ENCODE assay signal across 8 cellular contexts in genomic region chr5:122076669-122077450, GRCh38. TPM values are rescaled to one million over a fixed set of nuclear protein-coding genes. Genes with fewer than 3 reads are reported as not detected.
DNase-seq lines count a peak whose midpoint lies in the region; ATAC-seq and TF ChIP-seq lines count a peak whose summit lies in the region.

No MANE protein-coding gene starts in this region.

- H3K4me1 Mint-ChIP-seq in H9, result peaks cover 26 to 30% of the 10 kb centered on the region in 2 experiments
- peaks cover 17% of the 10 kb centered on the region for H3K4me1 Mint-ChIP-seq in activated CD4-positive, alpha-beta memory T cell treated with anti-CD3 and anti-CD28 coated beads for 36 hours (ENCODE audit: low read depth)

- H3K9me3 ChIP-seq in ES-I3 (ENCODE audit: control insufficient read depth, insufficient read depth, low read length), result no peaks in the 10 kb centered on the region
- no peaks in the 10 kb centered on the region for H3K9me3 ChIP-seq in H9 (ENCODE audit: control insufficient read depth, low read depth, low read length)
- H3K9me3 ChIP-seq in esophagus squamous epithelium, result no peaks in the 10 kb centered on the region
- H3K9me3 ChIP-seq in mucosa of rectum (ENCODE audit: control insufficient read depth in 2 of 2, low read length in 2 of 2), result no peaks in the 10 kb centered on the region
- no peaks in the 10 kb centered on the region for H3K9me3 ChIP-seq in subcutaneous abdominal adipose tissue (ENCODE audit: control insufficient read depth in 5 of 5, low read length in 5 of 5)

- H3K23ac ChIP-seq in H9 (ENCODE audit: insufficient read length, low read depth, low read length), result no peak overlapping the region

- H3T11ph ChIP-seq in H9 (ENCODE audit: low read length), result no peak overlapping the region

- POLR2A ChIA-PET in activated CD4-positive, alpha-beta memory T cell treated with anti-CD3 and anti-CD28 coated beads for 36 hours (lab: Charles Lee), result no interaction called here

- H3K79me1 ChIP-seq in H9 (ENCODE audit: insufficient read depth, low read depth, low read length, poor library complexity, severe bottlenecking), result no peaks in the 10 kb centered on the region

- peak overlapping the region; percentile 50 to 74 (median 54) for H3K4me3 ChIP-seq in esophagus squamous epithelium
- peak overlapping the region; percentile 71 to 76 for H3K4me3 ChIP-seq in mucosa of rectum (ENCODE audit: low read length in 2 of 2)
- H3K4me3 ChIP-seq in subcutaneous abdominal adipose tissue (ENCODE audit: low read depth in 1 of 5, low read length in 5 of 5), result peak overlapping the region; percentile 65 to 94 (median 88)

- intact Hi-C loops in activated CD4-positive, alpha-beta memory T cell treated with anti-CD3 and anti-CD28 coated beads for 36 hours (cut with micrococcal nuclease), result loop anchor here (1.0 kb wide), 1 partner anchor 116 kb away; the partner anchor contains the start of gene SRFBP1
- intact Hi-C loops in esophagus squamous epithelium (cut with DNase I), result no loop called here

- H2BK15ac ChIP-seq in H9 (ENCODE audit: low read depth, low read length), result no peak overlapping the region

- ATAC-seq in GM18873 (IDR thresholded peaks at IDR 0.05; ENCODE audit: low FRiP score, unreplicated experiment), result no peak

- H3K23me2 ChIP-seq in H9 (ENCODE audit: insufficient read length, low read depth, low read length, poor library complexity, severe bottlenecking), result peaks cover 17% of the 10 kb centered on the region

- no CpG with 5 or more reads among the region's 48 CpGs for WGBS in H9 (ENCODE audit: extremely low coverage, insufficient read length, low lambda C conversion rate)
- WGBS in esophagus squamous epithelium, 2 donors, result 1 to 5% methylated on average over 7 to 31 of the region's 48 CpGs

- H3K9ac ChIP-seq in ES-I3 (ENCODE audit: low read depth, low read length) (peak overlapping the region; percentile 81), H9 (ENCODE audit: extremely low read depth, insufficient read length, low read length) (no peak overlapping the region), mucosa of rectum (ENCODE audit: low read depth in 1 of 2, low read length in 2 of 2) (peak overlapping the region; percentile 17 to 69), subcutaneous abdominal adipose tissue (ENCODE audit: low read length in 5 of 5) (peak overlapping the region; percentile 23 to 81 (median 71))

- no peak overlapping the region for H2AFZ ChIP-seq in H9 (ENCODE audit: low read length)

- peaks cover 48% of the 10 kb centered on the region for H3K27me3 Mint-ChIP-seq in H9 (ENCODE audit: low read depth)
- peaks cover 48% of the 10 kb centered on the region for H3K27me3 Mint-ChIP-seq in activated CD4-positive, alpha-beta memory T cell treated with anti-CD3 and anti-CD28 coated beads for 36 hours

- no peaks in the 10 kb centered on the region; a peak in 1 of 7 replicates for H3K36me3 Mint-ChIP-seq in H9 (ENCODE audit: insufficient read depth in 1 of 3, low read depth in 3 of 3)
- H3K36me3 Mint-ChIP-seq in activated CD4-positive, alpha-beta memory T cell treated with anti-CD3 and anti-CD28 coated beads for 36 hours, result no peaks in the 10 kb centered on the region

- H3K27me3 ChIP-seq in H9 (ENCODE audit: insufficient read depth, low read length) (peaks cover 15% of the 10 kb centered on the region; the same call in 1 of the 2 replicates), esophagus squamous epithelium (peaks cover 0 to 20% (median 0%) of the 10 kb centered on the region in 4 donors), mucosa of rectum (ENCODE audit: control insufficient read depth in 2 of 2, insufficient read depth in 2 of 2, low read length in 2 of 2) (peaks cover 5 to 12% of the 10 kb centered on the region in 2 donors), subcutaneous abdominal adipose tissue (ENCODE audit: control insufficient read depth in 5 of 5, insufficient read depth in 4 of 5, low read length in 5 of 5) (no peaks in the 10 kb centered on the region)

- peak overlapping the region; percentile 64 for H3K4me2 ChIP-seq in H9 (ENCODE audit: insufficient read depth, insufficient read length, low read length)

- H2BK20ac ChIP-seq in H9 (ENCODE audit: low read depth, low read length, poor library complexity, severe bottlenecking), result no peak overlapping the region

- no peak overlapping the region for H2BK12ac ChIP-seq in H9 (ENCODE audit: insufficient read length, low read depth, low read length)

- H4K91ac ChIP-seq in H9 (ENCODE audit: insufficient read length, low read depth, low read length), result no peak overlapping the region

- H3K36me3 ChIP-seq in ES-I3 (ENCODE audit: insufficient read depth, low read length) (no peaks in the 10 kb centered on the region), esophagus squamous epithelium (peaks cover 0 to 17% (median 0%) of the 10 kb centered on the region in 3 donors), mucosa of rectum (ENCODE audit: control insufficient read depth in 2 of 2, insufficient read depth in 2 of 2, low read length in 2 of 2) (no peaks in the 10 kb centered on the region), subcutaneous abdominal adipose tissue (ENCODE audit: control insufficient read depth in 5 of 5, insufficient read depth in 5 of 5, low read length in 5 of 5) (peaks cover 6 to 17% (median 16%) of the 10 kb centered on the region in 5 donors)

- peak; percentile 94 for TF ChIP-seq CTCF in H9 (conservative IDR thresholded peaks at IDR 0.05)
- peak; percentile 30 to 82 (median 61) for TF ChIP-seq CTCF in esophagus squamous epithelium (IDR thresholded peaks at IDR 0.05)

- H3K4me1 ChIP-seq in ES-I3 (ENCODE audit: insufficient read depth, low read length), result peaks cover 4% of the 10 kb centered on the region; the same call in 1 of the 2 replicates
- H3K4me1 ChIP-seq in H9 (ENCODE audit: insufficient read depth, low read length), result no peaks in the 10 kb centered on the region
- H3K4me1 ChIP-seq in esophagus squamous epithelium, result peaks cover 0 to 34% (median 6%) of the 10 kb centered on the region in 3 donors
- peaks cover 16 to 17% of the 10 kb centered on the region in 2 donors for H3K4me1 ChIP-seq in mucosa of rectum (ENCODE audit: control insufficient read depth in 2 of 2, insufficient read depth in 2 of 2, low read length in 2 of 2)
- H3K4me1 ChIP-seq in subcutaneous abdominal adipose tissue (ENCODE audit: control insufficient read depth in 5 of 5, insufficient read depth in 5 of 5, low read length in 5 of 5), result peaks cover 0 to 42% (median 34%) of the 10 kb centered on the region in 5 donors

- no peak overlapping the region for H4K8ac ChIP-seq in H9 (replicated peaks; ENCODE audit: insufficient read length, low read depth, low read length)

- H3K4me3 Mint-ChIP-seq in H9, result peak overlapping the region; percentile 73 to 82
- H3K4me3 Mint-ChIP-seq in activated CD4-positive, alpha-beta memory T cell treated with anti-CD3 and anti-CD28 coated beads for 36 hours, result peak overlapping the region; percentile 60

- no peak overlapping the region for H3K4ac ChIP-seq in H9 (ENCODE audit: low read depth, low read length)

- no peak overlapping the region for H3K14ac ChIP-seq in H9 (ENCODE audit: insufficient read depth, low read length)

- no peak overlapping the region for H2AK5ac ChIP-seq in H9 (ENCODE audit: insufficient read length, low read length)

- H2BK120ac ChIP-seq in H9 (ENCODE audit: low read depth, low read length, poor library complexity, severe bottlenecking), result no peak overlapping the region

- H2BK5ac ChIP-seq in H9 (ENCODE audit: insufficient read length, low read length), result no peak overlapping the region

- H3K27ac ChIP-seq in H9 (ENCODE audit: insufficient read length, low read depth, low read length) (no peak overlapping the region), esophagus squamous epithelium (peak overlapping the region; percentile 19 to 80 (median 54)), mucosa of rectum (ENCODE audit: low read depth in 2 of 2, low read length in 2 of 2) (peak overlapping the region in 1 of 2 donors; percentile 21), subcutaneous abdominal adipose tissue (ENCODE audit: low read depth, low read length) (peak overlapping the region; percentile 78)

- H3K56ac ChIP-seq in H9 (ENCODE audit: insufficient read length, low read depth, low read length), result no peak overlapping the region

- H4K20me1 ChIP-seq in H9 (ENCODE audit: control insufficient read depth, insufficient read depth, insufficient read length), result no peaks in the 10 kb centered on the region

- no peak for TF ChIP-seq POLR2A in esophagus squamous epithelium (IDR thresholded peaks at IDR 0.05)

- H3K18ac ChIP-seq in H9 (ENCODE audit: insufficient read length, low read depth, low read length), result no peak overlapping the region

- DNase-seq in H9 (peak; percentile 88), NCI-H2107 (lab: John Stamatoyannopoulos, UW) (peak; percentile 41), esophagus squamous epithelium (lab: John Stamatoyannopoulos, UW) (no peak)
- peak; percentile 72 for DNase-seq in activated CD4-positive, alpha-beta memory T cell treated with anti-CD3 and anti-CD28 coated beads for 36 hours

- no peaks in the 10 kb centered on the region for H3K9me3 Mint-ChIP-seq in H9
- no peaks in the 10 kb centered on the region for H3K9me3 Mint-ChIP-seq in activated CD4-positive, alpha-beta memory T cell treated with anti-CD3 and anti-CD28 coated beads for 36 hours

- H4K5ac ChIP-seq in H9 (ENCODE audit: insufficient read length, low read depth, low read length), result no peak overlapping the region

- no peak overlapping the region for H3K27ac Mint-ChIP-seq in H9
- no peak overlapping the region for H3K27ac Mint-ChIP-seq in activated CD4-positive, alpha-beta memory T cell treated with anti-CD3 and anti-CD28 coated beads for 36 hours

- H3K79me2 ChIP-seq in H9 (ENCODE audit: insufficient read depth, low read length), result peaks cover 2% of the 10 kb centered on the region; the same call in 1 of the 2 replicates

- CTCF ChIA-PET in activated CD4-positive, alpha-beta memory T cell treated with anti-CD3 and anti-CD28 coated beads for 36 hours (lab: Charles Lee), result no interaction called here

RNA-seq across cellular contexts. Expression of gene LOX, which starts 1.2 kb away (rescaled TPM):
- total RNA-seq in H9 (2021) (0.61 and 0.79 TPM in 2 replicates), esophagus squamous epithelium (1 to 10 TPM; 1.4 to 9.9 (median 6.6) TPM)
- not detected for total RNA-seq in activated CD4-positive, alpha-beta memory T cell treated with anti-CD3 and anti-CD28 coated beads for 36 hours

RNA-seq across cellular contexts. Expression of gene ZNF474, which starts 52.5 kb away (rescaled TPM):
- not detected in 2 replicates for total RNA-seq in H9 (2021)
- not detected for total RNA-seq in activated CD4-positive, alpha-beta memory T cell treated with anti-CD3 and anti-CD28 coated beads for 36 hours
- under 1 TPM in 2 of 4 donors, not detected in 2; 0.18 to 0.57 TPM for total RNA-seq in esophagus squamous epithelium
